ENCODE assay signal across 1 cellular context in genomic region chr9:106934831-106935230, GRCh38.
TF ChIP-seq lines count a peak whose summit lies in the region.

No MANE protein-coding gene starts in this region.

TF ChIP-seq in GM23338, 12 proteins besides CTCF, POLR2A, EP300 and RAD21 (continued from another document):
- TF ChIP-seq ZNF462 (CRISPR knock-in tag; IDR thresholded peaks at IDR 0.05), result peak; percentile 75
